In genomic region chr7:96244992-96245292, GRCh38 we compare ENCODE assay signal across 21 cellular contexts.
"Had no signal": no experiment of that assay in that cellular context is flagged by ENCODE, and none has a peak within 500 bp of the region (broad histone marks: within the 10 kb centered on the region; RNA-seq: fewer than 3 reads in every experiment).

No MANE protein-coding gene starts in this region.

- ATAC-seq: natural killer cell; pancreas; sciatic nerve; stimulated activated naive CD8-positive, alpha-beta T cell treated with anti-CD3 and anti-CD28 coated beads, Interleukin-15, Interleukin-2, amounts not matched to agents 100 U/mL and 50 U/mL, for 24 hours had no signal

- H3K9me3 Mint-ChIP-seq: immature natural killer cell, natural killer cell, neural crest cell, type B pancreatic cell had no signal

- H3K36me3 Mint-ChIP-seq: immature natural killer cell, natural killer cell, type B pancreatic cell had no signal

- H3K4me3 ChIP-seq: dorsolateral prefrontal cortex, esophagus muscularis mucosa, lung, pancreas, smooth muscle cell, testis, tibial artery had no signal

- H3K4me3 Mint-ChIP-seq: immature natural killer cell, memory B cell, natural killer cell, neural crest cell, type B pancreatic cell had no signal

- H3K27me3 Mint-ChIP-seq: memory B cell, type B pancreatic cell had no signal

- H3K27ac Mint-ChIP-seq: immature natural killer cell, memory B cell, natural killer cell, type B pancreatic cell had no signal

- DNase-seq: dorsolateral prefrontal cortex; effector CD4-positive, alpha-beta T cell; foreskin melanocyte; immature natural killer cell; islet precursor cell; natural killer cell; pancreas; stimulated activated CD4-positive, alpha-beta T cell treated with anti-CD3 and anti-CD28 coated beads, Interleukin-12 subunit alpha, Interleukin-12 subunit beta, amount 100 ng/mL, for 4 hours; stimulated activated CD4-positive, alpha-beta T cell treated with anti-CD3 and anti-CD28 coated beads, Interleukin-1b, Interleukin-23, amount 100 ng/mL, for 48 hours; stimulated activated CD4-positive, alpha-beta T cell treated with anti-CD3 and anti-CD28 coated beads, Interleukin-4, amount 100 ng/mL, for 1 hour; stimulated activated CD8-positive, alpha-beta memory T cell treated with anti-CD3 and anti-CD28 coated beads, Interleukin-4, amount 100 ng/mL, for 48 hours; stimulated activated naive CD8-positive, alpha-beta T cell treated with anti-CD3 and anti-CD28 coated beads, Interleukin-15, Interleukin-2, amounts not matched to agents 100 U/mL and 50 U/mL, for 24 hours; testis; tibial artery had no signal
